Comparison of ENCODE assay signal across 20 cellular contexts in genomic region chr20:46212876-46213275, GRCh38.
"Had no signal": no experiment of that assay in that cellular context is flagged by ENCODE, and none has a peak within 500 bp of the region (broad histone marks: within the 10 kb centered on the region; RNA-seq: fewer than 3 reads in every experiment).

No MANE protein-coding gene starts in this region.

- H3K9ac ChIP-seq: SK-N-SH had no signal

- H3K4me2 ChIP-seq: SK-N-SH had no signal

- DNase-seq: Karpas-422, KG1, MG63, NCI-H1092 treated with DMSO at 0.1 percent for 48 hours, NCI-H1436, NCI-H187, NCI-H2029, NCI-H2171 treated with DMSO at 0.1 percent for 48 hours, NCI-H345, NCI-H524, NCI-H526 treated with DMSO at 0.1 percent for 48 hours, NCI-H748 treated with DMSO at 0.1 percent for 48 hours, PC-3, SHP77, SK-N-SH, SW 1271, T-cell had no signal

- H3K27ac ChIP-seq: HL-60, RWPE1 had no signal

- H3K4me3 ChIP-seq: MG63 had no signal

- H3K9me3 ChIP-seq: MG63, SK-N-SH had no signal

- ATAC-seq: Panc1, PC-3, T-cell had no signal

- H3K36me3 ChIP-seq: MG63 had no signal
